ENCODE assay signal across 8 cellular contexts in genomic region chr10:119872860-119873671, GRCh38. TPM values are rescaled to one million over a fixed set of nuclear protein-coding genes. Genes with fewer than 3 reads are reported as not detected.
DNase-seq lines count a peak whose midpoint lies in the region; ATAC-seq and TF ChIP-seq lines count a peak whose summit lies in the region.

No MANE protein-coding gene starts in this region.

- peak overlapping the region; percentile 83 for H3K4me3 Mint-ChIP-seq in activated T-cell treated with anti-CD3 and anti-CD28 coated beads, Interleukin-2, amount 50 U/mL, for 24 hours

- H3K9me3 ChIP-seq in HUES6 (ENCODE audit: control insufficient read depth, insufficient read depth, low read depth, low read length) (no peaks in the 10 kb centered on the region), esophagus muscularis mucosa (no peaks in the 10 kb centered on the region)

- ATAC-seq in GM21423 (IDR thresholded peaks at IDR 0.05; ENCODE audit: unreplicated experiment) = peak; percentile 89

- DNase-seq in D341Med (ENCODE audit: low spot score) (peak; percentile 89), OCI-M1 (lab: John Stamatoyannopoulos, UW) (peak; percentile 93), esophagus muscularis mucosa (ENCODE audit: extremely low spot score) (peak; percentile 95), myocyte (ENCODE audit: low read depth) (peak; percentile 88)
- peak; percentile 93 for DNase-seq in activated T-cell treated with anti-CD3 and anti-CD28 coated beads, Interleukin-2, amount 50 U/mL, for 24 hours
- peak; percentile 63 to 87 for DNase-seq in stimulated activated CD8-positive, alpha-beta memory T cell treated with anti-CD3 and anti-CD28 coated beads, Interleukin-7, amount 100 ng/mL, for 4 hours (ENCODE audit: low read depth in 2 of 2)

- H3K27me3 ChIP-seq in HUES6 (ENCODE audit: control insufficient read depth, insufficient read depth, low read length) (no peaks in the 10 kb centered on the region), esophagus muscularis mucosa (no peaks in the 10 kb centered on the region)

- no peaks in the 10 kb centered on the region for H3K36me3 ChIP-seq in HUES6 (ENCODE audit: control insufficient read depth, insufficient read depth, low read length)
- no peaks in the 10 kb centered on the region for H3K36me3 ChIP-seq in esophagus muscularis mucosa

- H3K9ac ChIP-seq in HUES6 (ENCODE audit: low read length) = peak overlapping the region; percentile 92

- peaks cover 11% of the 10 kb centered on the region; the same call in 1 of the 2 replicates for H3K4me1 ChIP-seq in HUES6 (ENCODE audit: control insufficient read depth, insufficient read depth, low read length)
- peaks cover 25 to 46% (median 41%) of the 10 kb centered on the region in 4 donors for H3K4me1 ChIP-seq in esophagus muscularis mucosa

- peak overlapping the region; percentile 93 for H3K27ac Mint-ChIP-seq in activated T-cell treated with anti-CD3 and anti-CD28 coated beads, Interleukin-2, amount 50 U/mL, for 24 hours

- H3K27me3 Mint-ChIP-seq in activated T-cell treated with anti-CD3 and anti-CD28 coated beads, Interleukin-2, amount 50 U/mL, for 24 hours = no peaks in the 10 kb centered on the region

- no peak for TF ChIP-seq EP300 in esophagus muscularis mucosa (IDR thresholded peaks at IDR 0.05)

- H3K4me3 ChIP-seq in HUES6 (ENCODE audit: low read depth, low read length) = peak overlapping the region; percentile 90
- H3K4me3 ChIP-seq in esophagus muscularis mucosa = peak overlapping the region; percentile 91 to 98 (median 93)

- peak; percentile 19 for TF ChIP-seq POLR2A in esophagus muscularis mucosa (IDR thresholded peaks at IDR 0.05; ENCODE audit: low read depth)

- 1% methylated on average over 33 of the region's 75 CpGs for WGBS in esophagus muscularis mucosa

- peak in 1 of 3 experiments; percentile 18 for TF ChIP-seq CTCF in esophagus muscularis mucosa (IDR thresholded peaks at IDR 0.05)

- H3K27ac ChIP-seq in HUES6 (ENCODE audit: low read depth, low read length) (peak overlapping the region; percentile 20; the same call in 1 of the 2 replicates), esophagus muscularis mucosa (replicated peaks in 1 of 4) (peak overlapping the region; percentile 85 to 94 (median 92))

- H3K9me3 Mint-ChIP-seq in activated T-cell treated with anti-CD3 and anti-CD28 coated beads, Interleukin-2, amount 50 U/mL, for 24 hours = no peaks in the 10 kb centered on the region

- H3K36me3 Mint-ChIP-seq in activated T-cell treated with anti-CD3 and anti-CD28 coated beads, Interleukin-2, amount 50 U/mL, for 24 hours (ENCODE audit: low read depth) = peaks cover 30% of the 10 kb centered on the region

- intact Hi-C loops in esophagus muscularis mucosa (cut with DNase I) = no loop called here

- H3K4me1 Mint-ChIP-seq in activated T-cell treated with anti-CD3 and anti-CD28 coated beads, Interleukin-2, amount 50 U/mL, for 24 hours (ENCODE audit: low read depth) = peaks cover 38% of the 10 kb centered on the region

RNA-seq across cellular contexts. Expression of gene MCMBP, which starts 0.4 kb away (rescaled TPM):
- 10 to 100 TPM; 47.3 to 77.2 (median 52.3) TPM for total RNA-seq in esophagus muscularis mucosa
- total RNA-seq in myocyte = 27.3 and 36.6 TPM in 2 replicates
- polyA plus RNA-seq in myocyte (2012) = 23.5 TPM

RNA-seq across cellular contexts. Expression of gene SEC23IP, which starts 19.5 kb away (rescaled TPM):
- 10 to 100 TPM; 22.4 to 29.9 (median 24.2) TPM for total RNA-seq in esophagus muscularis mucosa
- total RNA-seq in myocyte = 21.4 and 29.0 TPM in 2 replicates
- 23.5 TPM for polyA plus RNA-seq in myocyte (2012)

Comparison
In these comparisons a context has a peak if more than half of its experiments do, and no peak if none do; other contexts are left out.
1. Peak in every context shown above with its lines: DNase-seq, ATAC-seq, H3K4me3 ChIP-seq and H3K27ac ChIP-seq.